Comparison of ENCODE assay signal across 11 cellular contexts in genomic region chr1:111596499-111596898, GRCh38. TPM values are rescaled to one million over a fixed set of nuclear protein-coding genes. Genes with fewer than 3 reads are reported as not detected.
DNase-seq lines count a peak whose midpoint lies in the region; ATAC-seq and TF ChIP-seq lines count a peak whose summit lies in the region.
"Had no signal": no experiment of that assay in that cellular context is flagged by ENCODE, and none has a peak within 500 bp of the region (broad histone marks: within the 10 kb centered on the region; RNA-seq: fewer than 3 reads in every experiment).

No MANE protein-coding gene starts in this region.

- intact Hi-C loops in mammary epithelial cell (cut with micrococcal nuclease), result no loop called here

- no peak overlapping the region for H3K27ac ChIP-seq in mammary epithelial cell (ENCODE audit: insufficient read depth, low read depth, low read length)

- 94% methylated on average over 1 of the region's 1 CpG for WGBS in mammary epithelial cell (ENCODE audit: low coverage, missing lambda C conversion rate)

- peaks cover 22% of the 10 kb centered on the region for H3K4me1 ChIP-seq in mammary epithelial cell (ENCODE audit: insufficient read depth, low read length)

- H3K4me2 ChIP-seq in mammary epithelial cell (ENCODE audit: insufficient read depth, low read depth, low read length), result no peak overlapping the region

- no peak overlapping the region for H2AFZ ChIP-seq in mammary epithelial cell (ENCODE audit: low read depth, low read length)

- no peaks in the 10 kb centered on the region for H3K79me2 ChIP-seq in mammary epithelial cell (ENCODE audit: insufficient read depth, low read length)

- no peaks in the 10 kb centered on the region for H3K27me3 ChIP-seq in mammary epithelial cell (ENCODE audit: insufficient read depth, low read length)

- CTCF ChIA-PET in mammary epithelial cell (lab: Charles Lee; ENCODE audit: low non-redundant PET), result no interaction called here

- TF ChIP-seq CTCF in mammary epithelial cell (conservative IDR thresholded peaks at IDR 0.05 in 1 of 2, IDR thresholded peaks at IDR 0.05 in 1 of 2; ENCODE audit: extremely low read depth in 1 of 2, insufficient read depth in 1 of 2, low read depth in 1 of 2, low read length in 2 of 2), result no peak

- dilution Hi-C loops in mammary epithelial cell (cut with HindIII; ENCODE audit: low sequenced_read_pairs), result no loop called here

- H3K9ac ChIP-seq in mammary epithelial cell (ENCODE audit: insufficient read depth, low read length), result no peak overlapping the region

- BruUV-seq in mammary epithelial cell (replicated peaks; lab: Mats Ljungman, UMichigan), result no TSS peak

- no peaks in the 10 kb centered on the region for H3K9me3 ChIP-seq in mammary epithelial cell (replicated peaks; ENCODE audit: insufficient read depth, low read length)

- in situ Hi-C loops in mammary epithelial cell (cut with MboI; ENCODE audit: low sequenced_read_pairs in 2 of 2), result no loop called here

- ATAC-seq in GM18867 (IDR thresholded peaks at IDR 0.05; ENCODE audit: unreplicated experiment), result no peak
- ATAC-seq: PC-3, WTC11 had no signal

- DNase-seq in activated CD4-positive, alpha-beta T cell treated with anti-CD3 and anti-CD28 coated beads for 1 hour, result peak; percentile 31
- peak; percentile 11 for DNase-seq in activated naive CD8-positive, alpha-beta T cell treated with anti-CD3 and anti-CD28 coated beads, Interleukin-2, amount 50 U/mL, for 16 hours (ENCODE audit: low read depth, low spot score)
- DNase-seq in stimulated activated CD4-positive, alpha-beta T cell treated with anti-CD3 and anti-CD28 coated beads, Interleukin-4, amount 100 ng/mL, for 1 hour, result peak; percentile 61
- DNase-seq in mammary epithelial cell (no peak), GM03348 (ENCODE audit: low spot score) (no peak), kidney glomerular epithelial cell (lab: John Stamatoyannopoulos, UW) (no peak)
- DNase-seq: MM.1S, PC-3 had no signal

- H4K20me1 ChIP-seq in mammary epithelial cell (ENCODE audit: insufficient read depth, low read length), result no peaks in the 10 kb centered on the region

- H3K36me3 ChIP-seq in mammary epithelial cell (ENCODE audit: insufficient read depth, low read length), result no peaks in the 10 kb centered on the region

- peak; percentile 13 for TF ChIP-seq POLR2A in GM19099 (IDR thresholded peaks at IDR 0.05; ENCODE audit: extremely low read depth, insufficient read length, low read depth)

- no peak overlapping the region for H3K4me3 ChIP-seq in mammary epithelial cell (replicated peaks in 1 of 3; ENCODE audit: insufficient read depth in 1 of 3, low read depth in 2 of 3, low read length in 3 of 3)

RNA-seq across cellular contexts. Expression of gene RAP1A, which starts 23.1 kb away (rescaled TPM):
- 10 to 100 TPM; 20.8 to 58.8 TPM for total RNA-seq in mammary epithelial cell
- polyA plus RNA-seq in mammary epithelial cell, result 28.1 TPM
- polyA minus RNA-seq in mammary epithelial cell, result 47.9 TPM

Comparison
In these comparisons a context has a peak if more than half of its experiments do, and no peak if none do; other contexts are left out.
1. DNase-seq: peak in activated CD4-positive, alpha-beta T cell treated with anti-CD3 and anti-CD28 coated beads for 1 hour (single experiment), activated naive CD8-positive, alpha-beta T cell treated with anti-CD3 and anti-CD28 coated beads, Interleukin-2, amount 50 U/mL, for 16 hours (single experiment) and stimulated activated CD4-positive, alpha-beta T cell treated with anti-CD3 and anti-CD28 coated beads, Interleukin-4, amount 100 ng/mL, for 1 hour (single experiment); none in mammary epithelial cell (single experiment), GM03348 (single experiment) and kidney glomerular epithelial cell (single experiment).